ENCODE assay signal across 8 cellular contexts in genomic region chr6:30881987-30882763, GRCh38. TPM values are rescaled to one million over a fixed set of nuclear protein-coding genes. Genes with fewer than 3 reads are reported as not detected.
A peak's percentile ranks its signal among the peaks of the same experiment; 100 is the strongest.
DNase-seq lines count a peak whose midpoint lies in the region; ATAC-seq and TF ChIP-seq lines count a peak whose summit lies in the region.

No MANE protein-coding gene starts in this region.

- TF ChIP-seq CTCF in GM10266 (IDR thresholded peaks at IDR 0.05; ENCODE audit: control insufficient read depth, insufficient read depth, low read depth, missing control alignments) (no peak), psoas muscle (IDR thresholded peaks at IDR 0.05) (no peak)

- peak; percentile 16 for DNase-seq in GM10266 (ENCODE audit: extremely low spot score)
- peak; percentile 38 for DNase-seq in SK-N-DZ (ENCODE audit: low spot score)
- peak in 23 of 42 donors; percentile 32 to 77 (median 50) for DNase-seq in head of caudate nucleus
- no peak for DNase-seq in psoas muscle
- DNase-seq in RKO (ENCODE audit: low spot score), result no peak
- no peak for DNase-seq in activated CD4-positive, alpha-beta T cell treated with anti-CD3 and anti-CD28 coated beads for 36 hours
- no peak for DNase-seq in T-helper 2 cell treated with Interferon-gamma antibody and Interleukin-4, amounts not matched to agents 5 μg/mL and 100 μg/mL, for 36 hours (ENCODE audit: low spot score)

- 41 to 51% (median 43%) methylated on average over 15 of the region's 15 CpGs for WGBS in psoas muscle, 3 donors

- H3K27ac Mint-ChIP-seq in activated CD4-positive, alpha-beta T cell treated with anti-CD3 and anti-CD28 coated beads for 36 hours, result no peak overlapping the region
- H3K27ac Mint-ChIP-seq in T-helper 2 cell treated with Interferon-gamma antibody and Interleukin-4, amounts not matched to agents 5 μg/mL and 100 μg/mL, for 36 hours, result no peak overlapping the region

- H3K27me3 Mint-ChIP-seq in activated CD4-positive, alpha-beta T cell treated with anti-CD3 and anti-CD28 coated beads for 36 hours, result no peaks in the 10 kb centered on the region
- H3K27me3 Mint-ChIP-seq in T-helper 2 cell treated with Interferon-gamma antibody and Interleukin-4, amounts not matched to agents 5 μg/mL and 100 μg/mL, for 36 hours (ENCODE audit: low read depth), result peaks cover 2% of the 10 kb centered on the region

- H3K4me1 Mint-ChIP-seq in activated CD4-positive, alpha-beta T cell treated with anti-CD3 and anti-CD28 coated beads for 36 hours, result peaks cover 39% of the 10 kb centered on the region
- H3K4me1 Mint-ChIP-seq in T-helper 2 cell treated with Interferon-gamma antibody and Interleukin-4, amounts not matched to agents 5 μg/mL and 100 μg/mL, for 36 hours (ENCODE audit: low read depth), result peaks cover 22% of the 10 kb centered on the region

- no peaks in the 10 kb centered on the region for H3K36me3 ChIP-seq in psoas muscle (ENCODE audit: insufficient read depth in 1 of 2, low read depth in 1 of 2)

- H3K36me3 Mint-ChIP-seq in activated CD4-positive, alpha-beta T cell treated with anti-CD3 and anti-CD28 coated beads for 36 hours (ENCODE audit: low read depth), result no peaks in the 10 kb centered on the region
- H3K36me3 Mint-ChIP-seq in T-helper 2 cell treated with Interferon-gamma antibody and Interleukin-4, amounts not matched to agents 5 μg/mL and 100 μg/mL, for 36 hours (ENCODE audit: low read depth), result no peaks in the 10 kb centered on the region

- POLR2A ChIA-PET in activated CD4-positive, alpha-beta T cell treated with anti-CD3 and anti-CD28 coated beads for 36 hours (lab: Charles Lee), result interaction anchor here (0.6 kb wide), 1 partner anchor 14 kb away, joined by 3 read pairs; no protein-coding TSS in a partner anchor

- no peaks in the 10 kb centered on the region for H3K9me3 ChIP-seq in psoas muscle

- no peaks in the 10 kb centered on the region for H3K9me3 Mint-ChIP-seq in activated CD4-positive, alpha-beta T cell treated with anti-CD3 and anti-CD28 coated beads for 36 hours (ENCODE audit: low read depth)
- H3K9me3 Mint-ChIP-seq in T-helper 2 cell treated with Interferon-gamma antibody and Interleukin-4, amounts not matched to agents 5 μg/mL and 100 μg/mL, for 36 hours, result no peaks in the 10 kb centered on the region

- no peaks in the 10 kb centered on the region for H3K27me3 ChIP-seq in psoas muscle (ENCODE audit: insufficient read depth in 3 of 3, low read length in 2 of 3)

- no peak overlapping the region for H3K4me3 Mint-ChIP-seq in activated CD4-positive, alpha-beta T cell treated with anti-CD3 and anti-CD28 coated beads for 36 hours
- H3K4me3 Mint-ChIP-seq in T-helper 2 cell treated with Interferon-gamma antibody and Interleukin-4, amounts not matched to agents 5 μg/mL and 100 μg/mL, for 36 hours, result no peak overlapping the region

- H3K4me3 ChIP-seq in psoas muscle, result peak overlapping the region; percentile 78

- peaks cover 44% of the 10 kb centered on the region for H3K4me1 ChIP-seq in psoas muscle

- CTCF ChIA-PET in activated CD4-positive, alpha-beta T cell treated with anti-CD3 and anti-CD28 coated beads for 36 hours (lab: Charles Lee), result interaction anchor here (0.6 to 2.3 kb wide), 12 partner anchors 8 to 612 kb away, joined by 3 to 10 read pairs (median 4); no protein-coding TSS in a partner anchor

- intact Hi-C loops in head of caudate nucleus (cut with DNase I), result loop anchor here (10.0 kb wide), 1 partner anchor 137 kb away; the partner anchor contains the start of genes FLOT1 and IER3
- intact Hi-C loops in psoas muscle (cut with DNase I), result loop anchor here in 1 of 2 donors (5.0 kb wide), 1 partner anchor 205 kb away; no protein-coding TSS in a partner anchor
- intact Hi-C loops in activated CD4-positive, alpha-beta T cell treated with anti-CD3 and anti-CD28 coated beads for 36 hours (cut with DNase I, micrococcal nuclease), result no loop called here

- H3K27ac ChIP-seq in psoas muscle, result peak overlapping the region; percentile 93

- ATAC-seq in psoas muscle (no peak), HG03280 (IDR thresholded peaks at IDR 0.05; ENCODE audit: unreplicated experiment) (no peak)
- no peak for ATAC-seq in activated CD4-positive, alpha-beta T cell treated with anti-CD3 and anti-CD28 coated beads for 36 hours

RNA-seq across cellular contexts. Expression of gene DDR1, which starts 2.1 kb away (rescaled TPM):
- 14.3 and 120 TPM in 2 replicates for polyA plus RNA-seq in SK-N-DZ (2014; cell fraction: cytosol; rRNA removed)
- polyA plus RNA-seq in SK-N-DZ (2014; cell fraction: nucleus; rRNA removed), result 20.8 and 26.1 TPM in 2 replicates
- total RNA-seq in psoas muscle, result 100 to 1,000 TPM in 1 of 4 donors, 10 to 100 TPM in 3; 26.3 to 129 (median 54.2) TPM
- 10 to 100 TPM in 2 of 3 donors, 1 to 10 TPM in 1; 2.2 to 10.8 (median 10.5) TPM for polyA plus RNA-seq in psoas muscle
- 10 to 100 TPM in 1 of 2 experiments, 1 to 10 TPM in 1; 9.5 to 12.6 TPM for total RNA-seq in activated CD4-positive, alpha-beta T cell treated with anti-CD3 and anti-CD28 coated beads for 36 hours

RNA-seq across cellular contexts. Expression of gene GTF2H4, which starts 25.8 kb away (rescaled TPM):
- polyA plus RNA-seq in SK-N-DZ (2014; cell fraction: cytosol; rRNA removed), result 21.0 and 21.8 TPM in 2 replicates
- polyA plus RNA-seq in SK-N-DZ (2014; cell fraction: nucleus; rRNA removed), result 128 and 154 TPM in 2 replicates
- 10 to 100 TPM; 13.3 to 21.3 (median 15.8) TPM for total RNA-seq in psoas muscle
- polyA plus RNA-seq in psoas muscle, result 10 to 100 TPM; 18.9 to 30.8 (median 26.4) TPM
- total RNA-seq in activated CD4-positive, alpha-beta T cell treated with anti-CD3 and anti-CD28 coated beads for 36 hours, result 10 to 100 TPM; 35.9 to 40.9 TPM

RNA-seq across cellular contexts. Expression of gene VARS2, which starts 31.9 kb away (rescaled TPM):
- polyA plus RNA-seq in SK-N-DZ (2014; cell fraction: cytosol; rRNA removed), result 45.0 and 46.3 TPM in 2 replicates
- polyA plus RNA-seq in SK-N-DZ (2014; cell fraction: nucleus; rRNA removed), result 264 and 303 TPM in 2 replicates
- total RNA-seq in psoas muscle, result 10 to 100 TPM; 25.8 to 36.6 (median 28.2) TPM
- 10 to 100 TPM; 11.4 to 22.6 (median 13.9) TPM for polyA plus RNA-seq in psoas muscle
- total RNA-seq in activated CD4-positive, alpha-beta T cell treated with anti-CD3 and anti-CD28 coated beads for 36 hours, result 10 to 100 TPM; 68.1 to 81.1 TPM

RNA-seq across cellular contexts. Expression of gene SFTA2, which starts 49.8 kb away (rescaled TPM):
- not detected in 2 replicates for polyA plus RNA-seq in SK-N-DZ (2014; cell fraction: cytosol; rRNA removed)
- polyA plus RNA-seq in SK-N-DZ (2014; cell fraction: nucleus; rRNA removed), result not detected in 2 replicates
- not detected for total RNA-seq in psoas muscle
- polyA plus RNA-seq in psoas muscle, result under 1 TPM in 2 of 3 donors, not detected in 1; 0.13 to 0.14 TPM
- not detected for total RNA-seq in activated CD4-positive, alpha-beta T cell treated with anti-CD3 and anti-CD28 coated beads for 36 hours

RNA-seq across cellular contexts. Expression of gene MUCL3, which starts 58.6 kb away (rescaled TPM):
- polyA plus RNA-seq in SK-N-DZ (2014; cell fraction: cytosol; rRNA removed), result not detected in 2 replicates
- not detected in 2 replicates for polyA plus RNA-seq in SK-N-DZ (2014; cell fraction: nucleus; rRNA removed)
- total RNA-seq in psoas muscle, result not detected
- not detected for polyA plus RNA-seq in psoas muscle
- not detected for total RNA-seq in activated CD4-positive, alpha-beta T cell treated with anti-CD3 and anti-CD28 coated beads for 36 hours

Comparison
In these comparisons a context has a peak if more than half of its experiments do, and no peak if none do; other contexts are left out.
1. DNase-seq: peak in GM10266 (single experiment), SK-N-DZ (single experiment) and head of caudate nucleus (23 of 42); none in psoas muscle (0 of 2), RKO (single experiment), activated CD4-positive, alpha-beta T cell treated with anti-CD3 and anti-CD28 coated beads for 36 hours (single experiment) and T-helper 2 cell treated with Interferon-gamma antibody and Interleukin-4, amounts not matched to agents 5 μg/mL and 100 μg/mL, for 36 hours (single experiment).